1 cellular context compared by ENCODE assay signal in the genomic region with DNA sequence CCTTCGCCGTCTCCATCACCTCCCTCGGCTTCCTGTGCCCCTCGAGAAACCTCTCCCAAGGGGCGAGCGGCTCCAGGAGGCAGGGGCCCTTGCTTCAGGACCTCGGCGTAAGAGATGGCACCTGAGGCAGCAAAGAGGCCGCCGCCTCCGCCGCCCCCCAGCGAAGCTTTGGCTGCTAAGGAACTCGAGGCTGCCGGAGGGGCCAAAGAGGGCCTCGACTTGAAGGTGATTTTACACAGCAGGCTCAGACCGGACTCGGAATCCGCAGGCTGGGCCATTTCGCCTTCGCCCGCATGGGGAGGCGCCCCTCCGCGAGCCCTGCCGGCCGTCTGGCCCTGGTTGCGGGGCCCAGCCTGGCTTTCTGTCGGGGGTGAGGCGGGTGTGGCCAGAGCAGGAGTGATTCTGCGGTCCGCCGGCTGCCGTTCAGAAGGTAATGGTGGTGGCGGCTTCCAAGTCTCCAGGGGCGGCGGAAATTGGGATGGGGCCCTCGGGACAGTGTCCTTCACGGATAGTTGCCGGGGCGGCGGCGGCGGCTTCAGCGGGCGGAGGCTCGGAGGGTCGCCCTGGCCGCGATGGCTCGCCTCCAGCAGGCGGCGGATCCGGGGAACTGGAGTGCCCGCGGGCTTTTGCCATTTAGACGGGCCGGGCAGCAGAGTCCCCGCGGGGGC.
A peak's percentile ranks its signal among the peaks of the same experiment; 100 is the strongest.
TF ChIP-seq lines count a peak whose summit lies in the region.

No MANE protein-coding gene starts in this region.

TF ChIP-seq in WTC11, 78 proteins besides CTCF, POLR2A, EP300 and RAD21:
- TF ChIP-seq, protein P1, sequence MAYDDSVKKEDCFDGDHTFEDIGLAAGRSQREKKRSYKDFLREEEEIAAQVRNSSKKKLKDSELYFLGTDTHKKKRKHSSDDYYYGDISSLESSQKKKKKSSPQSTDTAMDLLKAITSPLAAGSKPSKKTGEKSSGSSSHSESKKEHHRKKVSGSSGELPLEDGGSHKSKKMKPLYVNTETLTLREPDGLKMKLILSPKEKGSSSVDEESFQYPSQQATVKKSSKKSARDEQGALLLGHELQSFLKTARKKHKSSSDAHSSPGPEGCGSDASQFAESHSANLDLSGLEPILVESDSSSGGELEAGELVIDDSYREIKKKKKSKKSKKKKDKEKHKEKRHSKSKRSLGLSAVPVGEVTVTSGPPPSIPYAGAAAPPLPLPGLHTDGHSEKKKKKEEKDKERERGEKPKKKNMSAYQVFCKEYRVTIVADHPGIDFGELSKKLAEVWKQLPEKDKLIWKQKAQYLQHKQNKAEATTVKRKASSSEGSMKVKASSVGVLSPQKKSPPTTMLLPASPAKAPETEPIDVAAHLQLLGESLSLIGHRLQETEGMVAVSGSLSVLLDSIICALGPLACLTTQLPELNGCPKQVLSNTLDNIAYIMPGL (CRISPR knock-in tag; IDR thresholded peaks at IDR 0.05) = 0 out of 2 replicates have a peak, but pooled peaks have one; percentile 15
- TF ChIP-seq JAZF1 (CRISPR knock-in tag; IDR thresholded peaks at IDR 0.05) = no peak
